ENCODE assay signal across 10 cellular contexts in the genomic region with DNA sequence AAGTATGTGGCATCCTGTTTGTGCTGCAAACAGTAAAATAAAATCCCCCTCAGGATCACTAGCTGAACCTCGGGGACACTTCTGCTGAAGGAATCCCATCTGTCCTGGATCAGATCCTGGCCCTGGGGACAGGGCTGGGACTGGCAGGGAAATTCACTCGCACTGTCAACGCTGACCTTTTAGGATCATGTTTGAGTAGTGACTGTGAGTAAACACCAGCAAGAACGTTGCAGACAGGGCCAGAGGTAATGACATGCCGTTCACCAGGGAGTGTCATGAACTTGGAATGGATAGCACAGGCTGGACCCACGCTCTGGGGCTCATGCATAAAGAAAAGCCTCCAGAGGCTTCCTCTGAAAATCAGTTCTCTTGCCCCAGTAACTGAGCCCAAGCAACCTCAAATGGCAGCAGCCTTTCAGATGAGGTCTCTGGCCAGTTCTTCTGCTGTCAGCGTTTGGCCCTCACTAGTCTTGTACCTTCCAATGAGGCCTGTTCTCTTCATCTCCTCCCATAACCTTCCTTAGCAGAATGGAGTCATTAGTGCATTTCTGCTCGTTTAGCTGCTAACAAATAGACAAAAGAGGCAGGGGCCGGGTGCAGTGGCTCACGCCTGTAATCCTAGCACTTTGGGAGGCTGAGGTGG. TPM values are rescaled to one million over a fixed set of nuclear protein-coding genes. Genes with fewer than 3 reads are reported as not detected.
DNase-seq lines count a peak whose midpoint lies in the region; ATAC-seq and TF ChIP-seq lines count a peak whose summit lies in the region.
"Had no signal": no experiment of that assay in that cellular context is flagged by ENCODE, and none has a peak within 500 bp of the region (broad histone marks: within the 10 kb centered on the region; RNA-seq: fewer than 3 reads in every experiment).

No MANE protein-coding gene starts in this region.

- no peak overlapping the region for H3K27ac Mint-ChIP-seq in activated T-cell treated with anti-CD3 and anti-CD28 coated beads, Interleukin-2, amount 50 U/mL, for 72 hours
- H3K27ac Mint-ChIP-seq: immature natural killer cell had no signal

- 65 to 74% methylated on average over 8 to 10 of the region's 10 CpGs for WGBS in thyroid gland, 2 donors

- no peaks in the 10 kb centered on the region for H3K4me1 Mint-ChIP-seq in activated T-cell treated with anti-CD3 and anti-CD28 coated beads, Interleukin-2, amount 50 U/mL, for 72 hours (ENCODE audit: low read depth)
- H3K4me1 Mint-ChIP-seq: immature natural killer cell had no signal

- no peaks in the 10 kb centered on the region for H3K36me3 ChIP-seq in thyroid gland

- DNase-seq in DMS153 (lab: John Stamatoyannopoulos, UW) (peak; percentile 51), NCI-H510A (lab: John Stamatoyannopoulos, UW) (peak; percentile 59), Right ventricle myocardium superior (peak; percentile 65), sciatic nerve (ENCODE audit: low spot score) (no peak), thyroid gland (no peak)
- no peak for DNase-seq in activated T-cell treated with anti-CD3 and anti-CD28 coated beads, Interleukin-2, amount 50 U/mL, for 72 hours
- no peak for DNase-seq in activated effector memory CD4-positive, alpha-beta T cell treated with anti-CD3 and anti-CD28 coated beads, Interleukin-2, amount 50 U/mL, for 16 hours
- DNase-seq in activated T-cell treated with anti-CD3 and anti-CD28 coated beads, Interleukin-2, amount 50 U/mL, for 48 hours = no peak
- DNase-seq: dorsolateral prefrontal cortex, immature natural killer cell had no signal

- no peak for TF ChIP-seq POLR2A in thyroid gland (IDR thresholded peaks at IDR 0.05)

- H3K9me3 Mint-ChIP-seq in activated T-cell treated with anti-CD3 and anti-CD28 coated beads, Interleukin-2, amount 50 U/mL, for 72 hours = no peaks in the 10 kb centered on the region
- H3K9me3 Mint-ChIP-seq: immature natural killer cell had no signal

- no peak overlapping the region for H3K4me3 Mint-ChIP-seq in activated T-cell treated with anti-CD3 and anti-CD28 coated beads, Interleukin-2, amount 50 U/mL, for 72 hours
- H3K4me3 Mint-ChIP-seq: immature natural killer cell had no signal

- no peak for TF ChIP-seq CTCF in thyroid gland (IDR thresholded peaks at IDR 0.05)

- H3K27me3 Mint-ChIP-seq in activated T-cell treated with anti-CD3 and anti-CD28 coated beads, Interleukin-2, amount 50 U/mL, for 72 hours (ENCODE audit: low read depth) = peaks cover 6% of the 10 kb centered on the region

- no peaks in the 10 kb centered on the region for H3K9me3 ChIP-seq in thyroid gland

- H3K4me3 ChIP-seq in thyroid gland (replicated peaks in 1 of 3) = no peak overlapping the region

- ATAC-seq in Right ventricle myocardium superior (ENCODE audit: poor library complexity) = peak; percentile 84
- peak; percentile 83 for ATAC-seq in sciatic nerve
- ATAC-seq in activated T-cell treated with anti-CD3 and anti-CD28 coated beads, Interleukin-2, amount 50 U/mL, for 72 hours (replicated peaks in 1 of 2) = no peak

- H3K27ac ChIP-seq in thyroid gland = no peak overlapping the region

- H3K4me1 ChIP-seq in thyroid gland = no peaks in the 10 kb centered on the region

- no peaks in the 10 kb centered on the region for H3K27me3 ChIP-seq in thyroid gland
- H3K27me3 ChIP-seq: dorsolateral prefrontal cortex had no signal

- intact Hi-C loops in Right ventricle myocardium superior (cut with DNase I) = loop anchor here (10.0 kb wide), 1 partner anchor 90 kb away; no protein-coding TSS in a partner anchor
- intact Hi-C loops in sciatic nerve (cut with DNase I) = no loop called here
- intact Hi-C loops in thyroid gland (cut with DNase I) = no loop called here

- H3K36me3 Mint-ChIP-seq in activated T-cell treated with anti-CD3 and anti-CD28 coated beads, Interleukin-2, amount 50 U/mL, for 72 hours (ENCODE audit: insufficient read depth in 2 of 2) = no peaks in the 10 kb centered on the region
- H3K36me3 Mint-ChIP-seq: immature natural killer cell had no signal

RNA-seq across cellular contexts. Expression of gene BARX2, which starts 51.0 kb away (rescaled TPM):
- total RNA-seq in Right ventricle myocardium superior = not detected
- not detected for total RNA-seq in sciatic nerve
- 1 to 10 TPM; 4.1 to 5.8 TPM for total RNA-seq in activated T-cell treated with anti-CD3 and anti-CD28 coated beads, Interleukin-2, amount 50 U/mL, for 72 hours
- total RNA-seq in thyroid gland = under 1 TPM in 2 of 4 donors, not detected in 2; 0.49 to 0.78 TPM

Comparison
In these comparisons a context has a peak if more than half of its experiments do, and no peak if none do; other contexts are left out.
1. DNase-seq: peak in DMS153 (single experiment), NCI-H510A (single experiment) and Right ventricle myocardium superior (single experiment); none in sciatic nerve (single experiment), activated T-cell treated with anti-CD3 and anti-CD28 coated beads, Interleukin-2, amount 50 U/mL, for 72 hours (0 of 2), thyroid gland (0 of 2), activated effector memory CD4-positive, alpha-beta T cell treated with anti-CD3 and anti-CD28 coated beads, Interleukin-2, amount 50 U/mL, for 16 hours (single experiment) and activated T-cell treated with anti-CD3 and anti-CD28 coated beads, Interleukin-2, amount 50 U/mL, for 48 hours (0 of 2).
2. ATAC-seq: peak in Right ventricle myocardium superior (single experiment) and sciatic nerve (single experiment); none in activated T-cell treated with anti-CD3 and anti-CD28 coated beads, Interleukin-2, amount 50 U/mL, for 72 hours (0 of 2).